ENCODE assay signal across 8 cellular contexts in genomic region chr1:214549604-214550338, GRCh38. TPM values are rescaled to one million over a fixed set of nuclear protein-coding genes. Genes with fewer than 3 reads are reported as not detected.
A peak's percentile ranks its signal among the peaks of the same experiment; 100 is the strongest.
DNase-seq lines count a peak whose midpoint lies in the region; ATAC-seq, FAIRE-seq and TF ChIP-seq lines count a peak whose summit lies in the region.

No MANE protein-coding gene starts in this region.

- no peak overlapping the region for H3K27ac Mint-ChIP-seq in CD4-positive, alpha-beta T cell
- peak overlapping the region; percentile 81 for H3K27ac Mint-ChIP-seq in neural crest cell (ENCODE audit: unreplicated experiment)

- peak overlapping the region; percentile 68 for H3K4me3 ChIP-seq in colonic mucosa

- CTCF ChIA-PET in CD4-positive, alpha-beta T cell (lab: Charles Lee), result no interaction called here

- H3K9me3 Mint-ChIP-seq in CD4-positive, alpha-beta T cell, result no peaks in the 10 kb centered on the region
- H3K9me3 Mint-ChIP-seq in neural crest cell, result no peaks in the 10 kb centered on the region

- H3K4me1 Mint-ChIP-seq in CD4-positive, alpha-beta T cell (ENCODE audit: low read depth), result no peaks in the 10 kb centered on the region
- peaks cover 53% of the 10 kb centered on the region for H3K4me1 Mint-ChIP-seq in neural crest cell

- no peaks in the 10 kb centered on the region for H3K36me3 ChIP-seq in colonic mucosa

- no peak for DNase-seq in CD4-positive, alpha-beta T cell
- DNase-seq in KBM-7 (peak; percentile 30), colonic mucosa (no peak), neural crest cell (ENCODE audit: low read depth, low spot score) (no peak), GF-D8 (lab: John Stamatoyannopoulos, UW) (no peak), GM12892 (ENCODE audit: insufficient read length) (no peak)

- no peaks in the 10 kb centered on the region for H3K36me3 Mint-ChIP-seq in CD4-positive, alpha-beta T cell (ENCODE audit: low read depth)
- no peaks in the 10 kb centered on the region for H3K36me3 Mint-ChIP-seq in neural crest cell (ENCODE audit: low read depth)

- no peaks in the 10 kb centered on the region for H3K9me3 ChIP-seq in CD4-positive, alpha-beta T cell (ENCODE audit: control insufficient read depth, low read length)
- H3K9me3 ChIP-seq in colonic mucosa, result no peaks in the 10 kb centered on the region

- TF ChIP-seq CTCF in CD4-positive, alpha-beta T cell (IDR thresholded peaks at IDR 0.05), result no peak
- TF ChIP-seq CTCF in colonic mucosa (IDR thresholded peaks at IDR 0.05) (no peak), neural crest cell (conservative IDR thresholded peaks at IDR 0.05) (peak; percentile 46)

- peaks cover 33% of the 10 kb centered on the region for H3K27me3 ChIP-seq in CD4-positive, alpha-beta T cell (ENCODE audit: control insufficient read depth, insufficient read depth, low read length)
- no peaks in the 10 kb centered on the region for H3K27me3 ChIP-seq in colonic mucosa

- in situ Hi-C loops in KBM-7 (cut with MboI; ENCODE audit: low pct_unique_long_range_greater_than_20kb, low sequenced_read_pairs), result no loop called here

- POLR2A ChIA-PET in CD4-positive, alpha-beta T cell (lab: Charles Lee), result no interaction called here

- ATAC-seq in CD4-positive, alpha-beta T cell (ENCODE audit: poor library complexity), result no peak
- ATAC-seq in HG03565 (IDR thresholded peaks at IDR 0.05; ENCODE audit: unreplicated experiment) (no peak), GM19324 (IDR thresholded peaks at IDR 0.05; ENCODE audit: low FRiP score, unreplicated experiment) (no peak)

- peaks cover 71% of the 10 kb centered on the region for H3K27me3 Mint-ChIP-seq in CD4-positive, alpha-beta T cell
- H3K27me3 Mint-ChIP-seq in neural crest cell (ENCODE audit: low read depth), result no peaks in the 10 kb centered on the region

- peak overlapping the region; percentile 60 for H3K4me3 Mint-ChIP-seq in CD4-positive, alpha-beta T cell
- peak overlapping the region; percentile 92 for H3K4me3 Mint-ChIP-seq in neural crest cell

- no peak overlapping the region for H3K27ac ChIP-seq in CD4-positive, alpha-beta T cell (ENCODE audit: low read depth, low read length)
- no peak overlapping the region for H3K27ac ChIP-seq in colonic mucosa

- FAIRE-seq in GM12892 (lab: Jason Lieb, UNC), result no peak

- no peaks in the 10 kb centered on the region for H3K4me1 ChIP-seq in colonic mucosa

- intact Hi-C loops in CD4-positive, alpha-beta T cell (cut with DNase I, micrococcal nuclease), result no loop called here
- intact Hi-C loops in colonic mucosa (cut with DNase I), result no loop called here

- peak overlapping the region in 1 of 2 donors; percentile 67 for H3K9ac ChIP-seq in colonic mucosa (ENCODE audit: low read depth in 2 of 2, low read length in 2 of 2)

- TF ChIP-seq POLR2A in GM12892 (IDR thresholded peaks at IDR 0.05; ENCODE audit: low read depth, low read length), result no peak

RNA-seq across cellular contexts. Expression of gene PTPN14, which starts 1.6 kb away (rescaled TPM):
- total RNA-seq in CD4-positive, alpha-beta T cell, result under 1 TPM; 0.03 TPM
- total RNA-seq in colonic mucosa (10 to 100 TPM in 1 of 2 donors, 1 to 10 TPM in 1; 9.8 to 11.8 TPM), neural crest cell (21.4 and 26.4 TPM in 2 replicates)
- polyA plus RNA-seq in GM12892 (2012; ENCODE audit: missing spikeins), result 0.59 TPM

RNA-seq across cellular contexts. Expression of gene CENPF, which starts 53.2 kb away (rescaled TPM):
- 1 to 10 TPM; 3.4 to 3.8 TPM for total RNA-seq in CD4-positive, alpha-beta T cell
- 10 to 100 TPM; 21.2 to 67.9 TPM for total RNA-seq in colonic mucosa
- total RNA-seq in neural crest cell, result 191 and 202 TPM in 2 replicates
- polyA plus RNA-seq in GM12892 (2012; ENCODE audit: missing spikeins), result 27.2 TPM

Comparison
In these comparisons a context has a peak if more than half of its experiments do, and no peak if none do; other contexts are left out.
1. RNA of gene PTPN14, which starts 1.6 kb away (total RNA-seq): 21.4 to 26.4 TPM in neural crest cell and 9.8 to 11.8 TPM in colonic mucosa; 0.03 TPM in CD4-positive, alpha-beta T cell; every median in the first group is over 10 times any median in the second.
2. RNA of gene CENPF, which starts 53.2 kb away (total RNA-seq): 191 to 202 TPM in neural crest cell and 21.2 to 67.9 TPM in colonic mucosa; 3.4 to 3.8 TPM in CD4-positive, alpha-beta T cell; every median in the first group is over 4 times any median in the second.